8 cellular contexts compared by ENCODE assay signal in genomic region chr15:70761931-70762468, GRCh38. TPM values are rescaled to one million over a fixed set of nuclear protein-coding genes. Genes with fewer than 3 reads are reported as not detected.
DNase-seq lines count a peak whose midpoint lies in the region; ATAC-seq, FAIRE-seq and TF ChIP-seq lines count a peak whose summit lies in the region.

No MANE protein-coding gene starts in this region.

- H3K9me3 ChIP-seq in GM23248 (ENCODE audit: low read depth) (no peaks in the 10 kb centered on the region), WERI-Rb-1 (ENCODE audit: severe bottlenecking) (no peaks in the 10 kb centered on the region), sigmoid colon (no peaks in the 10 kb centered on the region)

- H3K4me2 ChIP-seq in GM23248 (ENCODE audit: unreplicated experiment), result peak overlapping the region; percentile 91

- no peaks in the 10 kb centered on the region for H4K20me1 ChIP-seq in GM23248 (ENCODE audit: insufficient read depth)

- peaks cover 68% of the 10 kb centered on the region for H3K4me1 ChIP-seq in GM23248 (ENCODE audit: insufficient read depth)
- peaks cover 0 to 18% (median 9%) of the 10 kb centered on the region in 4 donors for H3K4me1 ChIP-seq in sigmoid colon

- peaks cover 60% of the 10 kb centered on the region for H3K79me2 ChIP-seq in GM23248 (ENCODE audit: insufficient read depth)

- TF ChIP-seq CTCF in WERI-Rb-1 (IDR thresholded peaks at IDR 0.05; ENCODE audit: low read depth, low read length) (no peak), fibroblast of villous mesenchyme (IDR thresholded peaks at IDR 0.05; ENCODE audit: insufficient read depth, low read depth, low read length) (no peak), sigmoid colon (IDR thresholded peaks at IDR 0.05) (no peak)

- peaks cover 31% of the 10 kb centered on the region for H3F3A ChIP-seq in GM23248 (ENCODE audit: insufficient read depth)

- TF ChIP-seq POLR2A in sigmoid colon (IDR thresholded peaks at IDR 0.05) (no peak), H54 (IDR thresholded peaks at IDR 0.05; ENCODE audit: low read depth, low read length) (no peak)

- H3K4me3 ChIP-seq in GM23248, result peak overlapping the region; percentile 90
- peak overlapping the region; percentile 75 for H3K4me3 ChIP-seq in WERI-Rb-1 (ENCODE audit: low read depth, low read length)
- H3K4me3 ChIP-seq in fibroblast of villous mesenchyme (ENCODE audit: low read depth, low read length), result peak overlapping the region; percentile 94
- H3K4me3 ChIP-seq in sigmoid colon, result peak overlapping the region; percentile 65 to 95 (median 82)

- no peak for TF ChIP-seq EP300 in sigmoid colon (IDR thresholded peaks at IDR 0.05)

- DNase-seq in GM23248 (peak; percentile 57), WERI-Rb-1 (no peak), fibroblast of villous mesenchyme (ENCODE audit: low read depth) (peak; percentile 55), sigmoid colon (no peak), caudate nucleus (lab: John Stamatoyannopoulos, UW) (no peak), H54 (ENCODE audit: insufficient read length, low spot score) (no peak)
- DNase-seq in activated CD4-positive, alpha-beta T cell treated with anti-CD3 and anti-CD28 coated beads for 48 hours, result no peak

- peak overlapping the region; percentile 74 for H2AFZ ChIP-seq in GM23248

- intact Hi-C loops in sigmoid colon (cut with DNase I), result loop anchor here (10.0 kb wide), 1 partner anchor 67 kb away; no protein-coding TSS in a partner anchor

- WGBS in GM23248 (ENCODE audit: low coverage in 1 of 2, low lambda C conversion rate in 2 of 2, missing lambda C conversion rate in 2 of 2), 2 experiments, result 20 to 23% methylated on average over 7 of the region's 7 CpGs
- 11 to 31% methylated on average over 7 of the region's 7 CpGs for WGBS in sigmoid colon, 2 donors

- ATAC-seq in HG03097 (IDR thresholded peaks at IDR 0.05; ENCODE audit: low FRiP score, unreplicated experiment), result no peak

- H3K36me3 ChIP-seq in GM23248 (ENCODE audit: low read depth) (peaks cover 5% of the 10 kb centered on the region; the same call in 1 of the 2 replicates), WERI-Rb-1 (no peaks in the 10 kb centered on the region; the same call in 1 of the 2 replicates), sigmoid colon (no peaks in the 10 kb centered on the region)

- peak overlapping the region; percentile 56 for H3K27ac ChIP-seq in GM23248
- H3K27ac ChIP-seq in WERI-Rb-1, result no peak overlapping the region
- H3K27ac ChIP-seq in sigmoid colon, result peak overlapping the region; percentile 89 to 95 (median 92)
- no peak overlapping the region for H3K27ac ChIP-seq in caudate nucleus (ENCODE audit: low read depth, low read length)

- in situ Hi-C loops in GM23248 (cut with MboI), result no loop called here

- H3K27me3 ChIP-seq in GM23248 (replicated peaks; ENCODE audit: insufficient read depth), result no peaks in the 10 kb centered on the region
- no peaks in the 10 kb centered on the region for H3K27me3 ChIP-seq in WERI-Rb-1 (ENCODE audit: insufficient read depth, low read depth, severe bottlenecking)
- H3K27me3 ChIP-seq in sigmoid colon, result no peaks in the 10 kb centered on the region

- no peak for FAIRE-seq in H54 (lab: Jason Lieb, UNC)

- H3K9ac ChIP-seq in GM23248, result peak overlapping the region; percentile 86

- H3K9me2 ChIP-seq in GM23248 (ENCODE audit: insufficient read depth), result no peaks in the 10 kb centered on the region

RNA-seq across cellular contexts. Expression of gene UACA, which starts 1.4 kb away (rescaled TPM):
- total RNA-seq in GM23248 (2014; rRNA removed; shearing (Covaris generic)), result 47.0 and 64.0 TPM in 2 replicates
- 128 and 135 TPM in 2 replicates for polyA plus RNA-seq in GM23248 (2016; fragmentation: Nextera tagmentation; extraction: Ambion mirVana)
- total RNA-seq in fibroblast of villous mesenchyme, result 160 TPM in 2 replicates
- total RNA-seq in sigmoid colon, result 10 to 100 TPM; 19.1 to 51.0 (median 29.4) TPM
- polyA plus RNA-seq in sigmoid colon, result 10 to 100 TPM; 19.2 to 44.4 (median 26.4) TPM

Comparison
In these comparisons a context has a peak if more than half of its experiments do, and no peak if none do; other contexts are left out.
1. DNase-seq: peak in GM23248 (single experiment) and fibroblast of villous mesenchyme (single experiment); none in WERI-Rb-1 (single experiment), sigmoid colon (single experiment), caudate nucleus (0 of 61), H54 (single experiment) and activated CD4-positive, alpha-beta T cell treated with anti-CD3 and anti-CD28 coated beads for 48 hours (single experiment).
2. H3K27ac ChIP-seq: peak in GM23248 (single experiment) and sigmoid colon (4 of 4); none in WERI-Rb-1 (single experiment) and caudate nucleus (single experiment).
3. Peak in every context shown above with its lines, with median percentiles within 50 percentile points of each other: H3K4me3 ChIP-seq.